ENCODE assay signal across 8 cellular contexts in the genomic region with DNA sequence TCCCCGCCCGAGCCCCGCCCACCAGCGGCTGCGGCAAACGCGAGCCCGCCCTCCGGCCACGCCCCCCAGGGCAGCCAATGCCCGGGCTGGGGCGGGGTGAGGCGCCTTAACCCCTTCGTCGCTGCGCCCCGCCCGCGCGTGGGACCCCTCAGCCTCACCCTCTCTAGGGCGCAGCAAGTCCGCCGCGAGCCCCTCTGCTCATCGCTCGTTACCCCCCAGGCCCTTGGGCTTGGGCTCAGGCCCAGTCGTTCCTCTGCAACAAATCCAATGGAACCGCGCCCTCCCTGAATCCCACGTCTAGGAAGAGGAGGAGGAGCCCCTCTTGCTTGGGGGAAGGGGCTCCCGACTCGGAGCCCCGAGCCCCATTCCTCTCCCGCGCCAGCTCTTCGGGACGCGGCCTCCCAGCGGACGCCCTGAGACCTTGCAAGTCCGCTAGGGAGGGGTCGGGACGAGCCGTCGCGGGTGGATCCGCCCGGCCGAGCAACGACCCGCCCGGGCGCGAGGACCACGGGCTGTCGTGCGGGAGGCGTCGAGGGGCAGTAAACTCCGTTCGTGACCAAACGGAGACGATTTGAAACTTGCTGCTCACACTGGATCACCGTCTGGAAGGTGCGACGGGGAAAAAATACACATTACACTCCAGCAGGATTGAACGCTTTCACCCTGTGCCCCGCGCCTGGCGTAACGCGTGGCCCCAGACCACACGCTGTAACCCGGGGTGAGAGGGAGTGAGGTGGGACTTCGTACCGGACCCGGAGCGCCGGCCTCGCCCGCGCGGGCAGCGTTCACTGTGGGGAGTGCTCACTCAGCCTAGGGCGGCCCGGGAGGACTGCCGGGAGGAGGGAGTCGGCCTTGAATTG. TPM values are rescaled to one million over a fixed set of nuclear protein-coding genes. Genes with fewer than 3 reads are reported as not detected.
A peak's percentile ranks its signal among the peaks of the same experiment; 100 is the strongest.
DNase-seq lines count a peak whose midpoint lies in the region; ATAC-seq and TF ChIP-seq lines count a peak whose summit lies in the region.

No MANE protein-coding gene starts in this region.

- H3K9me3 Mint-ChIP-seq in chondrocyte (ENCODE audit: low read depth), result no peaks in the 10 kb centered on the region

- no peaks in the 10 kb centered on the region for H3K36me3 Mint-ChIP-seq in chondrocyte (ENCODE audit: low read depth)

- H3K27me3 Mint-ChIP-seq in chondrocyte (ENCODE audit: low read depth), result no peaks in the 10 kb centered on the region

- peak overlapping the region; percentile 87 for H3K4me3 Mint-ChIP-seq in chondrocyte (ENCODE audit: unreplicated experiment)

- H3K27ac Mint-ChIP-seq in chondrocyte (ENCODE audit: unreplicated experiment), result peak overlapping the region; percentile 82

- H3K4me1 Mint-ChIP-seq in chondrocyte (ENCODE audit: low read depth), result peaks cover 22% of the 10 kb centered on the region

- peak; percentile 57 for TF ChIP-seq CTCF in chondrocyte (IDR thresholded peaks at IDR 0.05)

- DNase-seq in A172 (ENCODE audit: low spot score), result peak; percentile 56
- DNase-seq in NCI-H226, result peak; percentile 48
- peak; percentile 89 to 90 for DNase-seq in activated CD4-positive, alpha-beta T cell treated with anti-CD3 and anti-CD28 coated beads for 24 hours (ENCODE audit: low read depth in 2 of 2)
- DNase-seq in chondrocyte (ENCODE audit: low spot score), result no peak
- peak; percentile 66 for DNase-seq in kidney glomerular epithelial cell (lab: John Stamatoyannopoulos, UW)
- DNase-seq in stimulated activated CD4-positive, alpha-beta T cell treated with anti-CD3 and anti-CD28 coated beads, Interleukin-15, amount 100 ng/mL, for 48 hours (ENCODE audit: low read depth in 2 of 2), result peak; percentile 76 to 91

- ATAC-seq in GM18517 (IDR thresholded peaks at IDR 0.05; ENCODE audit: unreplicated experiment), result peak; percentile 74
- peak; percentile 67 for ATAC-seq in HG03097 (IDR thresholded peaks at IDR 0.05; ENCODE audit: low FRiP score, unreplicated experiment)

RNA-seq across cellular contexts. Expression of a gene that starts 0.5 kb away (rescaled TPM):
- 2.7 and 5.0 TPM in 2 replicates for total RNA-seq in A172 (2014; rRNA removed; shearing (Covaris generic))
- 6.4 to 9.3 TPM (median 8.1 TPM) in 3 replicates for total RNA-seq in chondrocyte

RNA-seq across cellular contexts. Expression of a gene that starts 14.1 kb away (rescaled TPM):
- 20.9 and 26.0 TPM in 2 replicates for total RNA-seq in A172 (2014; rRNA removed; shearing (Covaris generic))
- 9.8 to 12.3 TPM (median 10.8 TPM) in 3 replicates for total RNA-seq in chondrocyte

RNA-seq across cellular contexts. Expression of a gene that starts 14.1 kb away (rescaled TPM):
- 4.3 and 4.6 TPM in 2 replicates for total RNA-seq in A172 (2014; rRNA removed; shearing (Covaris generic))
- total RNA-seq in chondrocyte, result 4.5 to 6.3 TPM (median 5.8 TPM) in 3 replicates

RNA-seq across cellular contexts. Expression of a gene that starts 30.7 kb away (rescaled TPM):
- 70.0 and 76.8 TPM in 2 replicates for total RNA-seq in A172 (2014; rRNA removed; shearing (Covaris generic))
- total RNA-seq in chondrocyte, result 61.8 to 69.7 TPM (median 62.6 TPM) in 3 replicates

RNA-seq across cellular contexts. Expression of a gene that starts 35.5 kb away (rescaled TPM):
- 85.8 and 92.7 TPM in 2 replicates for total RNA-seq in A172 (2014; rRNA removed; shearing (Covaris generic))
- 35.1 to 43.4 TPM (median 41.5 TPM) in 3 replicates for total RNA-seq in chondrocyte
